In genomic region chr6:144215932-144216667, GRCh38 we compare ENCODE assay signal across 8 cellular contexts.
DNase-seq lines count a peak whose midpoint lies in the region; ATAC-seq and TF ChIP-seq lines count a peak whose summit lies in the region.

No MANE protein-coding gene starts in this region.

- H3K4me1 ChIP-seq in SK-N-SH (ENCODE audit: control insufficient read depth in 1 of 2, insufficient read depth in 2 of 2, low read depth in 1 of 2, low read length in 1 of 2) (peaks cover 0 to 12% of the 10 kb centered on the region in 2 experiments; a peak in 1 of 4 replicates), testis (peaks cover 11% of the 10 kb centered on the region)

- peaks cover 10% of the 10 kb centered on the region for H3F3A ChIP-seq in SK-N-SH (replicated peaks; ENCODE audit: insufficient read depth)

- H3K9me3 Mint-ChIP-seq in activated naive CD8-positive, alpha-beta T cell (ENCODE audit: low read depth), result no peaks in the 10 kb centered on the region

- 2% methylated on average over 16 of the region's 61 CpGs for WGBS in SK-N-SH (ENCODE audit: low lambda C conversion rate)
- WGBS in testis, 2 donors, result 0 to 1% methylated on average over 46 to 61 of the region's 61 CpGs

- H3K4me1 Mint-ChIP-seq in activated naive CD8-positive, alpha-beta T cell (ENCODE audit: low read depth), result peaks cover 39% of the 10 kb centered on the region

- no peak for TF ChIP-seq EP300 in SK-N-SH (IDR thresholded peaks at IDR 0.05; ENCODE audit: borderline replicate concordance in 1 of 2, low read depth in 1 of 2, low read length in 1 of 2)

- POLR2A ChIA-PET in SK-N-SH (lab: Yijun Ruan, JAX), result interaction anchor here (1.0 to 1.2 kb wide), 2 partner anchors 10 to 121 kb away, joined by 3 read pairs; partner anchors contain the start of gene SF3B5

- H3K36me3 ChIP-seq in SK-N-SH (replicated peaks in 1 of 2; ENCODE audit: control insufficient read depth in 1 of 2, insufficient read depth in 2 of 2, low read length in 1 of 2), result no peaks in the 10 kb centered on the region
- H3K36me3 ChIP-seq in testis (ENCODE audit: low read depth, missing control alignments), result no peaks in the 10 kb centered on the region

- peak overlapping the region; percentile 86 for H3K9ac ChIP-seq in SK-N-SH

- H2AFZ ChIP-seq in SK-N-SH (ENCODE audit: low read depth), result peak overlapping the region; percentile 94; the same call in 1 of the 2 replicates

- TF ChIP-seq CTCF in GM12865 (IDR thresholded peaks at IDR 0.05; ENCODE audit: insufficient read depth, low read depth, low read length, missing control alignments) (peak; percentile 73), SK-N-SH (IDR thresholded peaks at IDR 0.05) (peak; percentile 55), omental fat pad (IDR thresholded peaks at IDR 0.05) (peak in 1 of 3 donors; percentile 78), testis (IDR thresholded peaks at IDR 0.05) (peak; percentile 48 to 72 (median 63))

- no peaks in the 10 kb centered on the region for H3K36me3 Mint-ChIP-seq in activated naive CD8-positive, alpha-beta T cell

- no peaks in the 10 kb centered on the region for H4K20me1 ChIP-seq in SK-N-SH (ENCODE audit: insufficient read depth)

- H3K4me3 Mint-ChIP-seq in activated naive CD8-positive, alpha-beta T cell, result peak overlapping the region; percentile 94

- intact Hi-C loops in testis (cut with DNase I; ENCODE audit: low total_unique reads), result loop anchor here (5.0 kb wide), 1 partner anchor 261 kb away; no protein-coding TSS in a partner anchor

- no peak for TF ChIP-seq POLR2A in testis (IDR thresholded peaks at IDR 0.05)

- no peaks in the 10 kb centered on the region for H3K79me2 ChIP-seq in SK-N-SH (ENCODE audit: insufficient read depth)

- H3K9me2 ChIP-seq in SK-N-SH, result no peaks in the 10 kb centered on the region

- H3K27me3 ChIP-seq in SK-N-SH (ENCODE audit: insufficient read depth), result no peaks in the 10 kb centered on the region
- H3K27me3 ChIP-seq in testis, result no peaks in the 10 kb centered on the region

- no peaks in the 10 kb centered on the region for H3K27me3 Mint-ChIP-seq in activated naive CD8-positive, alpha-beta T cell

- H3K27ac Mint-ChIP-seq in activated naive CD8-positive, alpha-beta T cell, result peak overlapping the region; percentile 98

- CTCF ChIA-PET in SK-N-SH (lab: Yijun Ruan, JAX), result interaction anchor here (0.7 to 3.9 kb wide), 5 partner anchors 9 to 110 kb away, joined by 3 to 17 read pairs (median 3); no protein-coding TSS in a partner anchor

- H3K9me3 ChIP-seq in SK-N-SH (no peaks in the 10 kb centered on the region), testis (no peaks in the 10 kb centered on the region)

- H3K4me2 ChIP-seq in SK-N-SH, result peak overlapping the region; percentile 92

- DNase-seq in GM12865 (ENCODE audit: low read depth) (peak; percentile 97), NCI-H1092 (lab: John Stamatoyannopoulos, UW) (peak; percentile 78), SK-N-SH (peak; percentile 89), glomerular visceral epithelial cell (ENCODE audit: extremely low spot score) (peak; percentile 98), omental fat pad (ENCODE audit: low spot score) (peak; percentile 95), testis (peak; percentile 97)

- peak; percentile 88 for ATAC-seq in HG02623 (IDR thresholded peaks at IDR 0.05; ENCODE audit: unreplicated experiment)
- ATAC-seq in omental fat pad (ENCODE audit: low FRiP score), result peak; percentile 93

- TF ChIP-seq RAD21 in SK-N-SH (IDR thresholded peaks at IDR 0.05; ENCODE audit: low read length), result peak; percentile 45; the same call in 1 of the 2 replicates

- H3K4me3 ChIP-seq in GM12865 (ENCODE audit: low read depth, low read length) (peak overlapping the region; percentile 86), SK-N-SH (ENCODE audit: low read depth in 2 of 2, low read length in 1 of 2) (peak overlapping the region; percentile 71 to 74), testis (peak overlapping the region; percentile 79 to 89)

- H3K27ac ChIP-seq in SK-N-SH (ENCODE audit: low read depth in 2 of 2, low read length in 1 of 2), result peak overlapping the region; percentile 86
- peak overlapping the region; percentile 98 to 99 for H3K27ac ChIP-seq in testis

TF ChIP-seq in SK-N-SH, 30 proteins besides CTCF, POLR2A, EP300 and RAD21 (continues in another document):
- TF ChIP-seq RFX5 (IDR thresholded peaks at IDR 0.05; ENCODE audit: low read length), result no peak
- TF ChIP-seq SMC3 (IDR thresholded peaks at IDR 0.05; ENCODE audit: low read depth, low read length), result peak; percentile 27; the same call in 1 of the 2 replicates
- TF ChIP-seq, protein P1, sequence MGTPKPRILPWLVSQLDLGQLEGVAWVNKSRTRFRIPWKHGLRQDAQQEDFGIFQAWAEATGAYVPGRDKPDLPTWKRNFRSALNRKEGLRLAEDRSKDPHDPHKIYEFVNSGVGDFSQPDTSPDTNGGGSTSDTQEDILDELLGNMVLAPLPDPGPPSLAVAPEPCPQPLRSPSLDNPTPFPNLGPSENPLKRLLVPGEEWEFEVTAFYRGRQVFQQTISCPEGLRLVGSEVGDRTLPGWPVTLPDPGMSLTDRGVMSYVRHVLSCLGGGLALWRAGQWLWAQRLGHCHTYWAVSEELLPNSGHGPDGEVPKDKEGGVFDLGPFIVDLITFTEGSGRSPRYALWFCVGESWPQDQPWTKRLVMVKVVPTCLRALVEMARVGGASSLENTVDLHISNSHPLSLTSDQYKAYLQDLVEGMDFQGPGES (IDR thresholded peaks at IDR 0.05; ENCODE audit: low read depth, low read length), result 0 out of 2 replicates have a peak, but pooled peaks have one; percentile 4
- TF ChIP-seq TEAD4 (IDR thresholded peaks at IDR 0.05; ENCODE audit: borderline replicate concordance, insufficient read depth), result peak; percentile 93
- TF ChIP-seq FOSL2 (IDR thresholded peaks at IDR 0.05; ENCODE audit: borderline replicate concordance, low read depth), result peak; percentile 55; the same call in 1 of the 2 replicates
- no peak for TF ChIP-seq RXRA (IDR thresholded peaks at IDR 0.05; ENCODE audit: borderline replicate concordance, low read depth)
- no peak for TF ChIP-seq NFIC (IDR thresholded peaks at IDR 0.05; ENCODE audit: borderline replicate concordance)
- TF ChIP-seq NRF1 (IDR thresholded peaks at IDR 0.05; ENCODE audit: low read depth, low read length), result peak; percentile 61
- TF ChIP-seq EZH2phosphoT487 (IDR thresholded peaks at IDR 0.05; ENCODE audit: borderline replicate concordance, low read depth), result no peak
- TF ChIP-seq, protein P2, sequence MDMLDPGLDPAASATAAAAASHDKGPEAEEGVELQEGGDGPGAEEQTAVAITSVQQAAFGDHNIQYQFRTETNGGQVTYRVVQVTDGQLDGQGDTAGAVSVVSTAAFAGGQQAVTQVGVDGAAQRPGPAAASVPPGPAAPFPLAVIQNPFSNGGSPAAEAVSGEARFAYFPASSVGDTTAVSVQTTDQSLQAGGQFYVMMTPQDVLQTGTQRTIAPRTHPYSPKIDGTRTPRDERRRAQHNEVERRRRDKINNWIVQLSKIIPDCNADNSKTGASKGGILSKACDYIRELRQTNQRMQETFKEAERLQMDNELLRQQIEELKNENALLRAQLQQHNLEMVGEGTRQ (IDR thresholded peaks at IDR 0.05; ENCODE audit: borderline replicate concordance, low read depth, low read length), result no peak
- no peak for TF ChIP-seq MEF2A (IDR thresholded peaks at IDR 0.05; ENCODE audit: borderline replicate concordance, low read depth)
- TF ChIP-seq ELF1 (IDR thresholded peaks at IDR 0.05), result no peak
- 0 out of 2 replicates have a peak, but pooled peaks have one; percentile 22 for TF ChIP-seq USF1 (IDR thresholded peaks at IDR 0.05; ENCODE audit: borderline replicate concordance, low read depth)
- TF ChIP-seq GATA2 (CRISPR knock-in tag; IDR thresholded peaks at IDR 0.05), result no peak; the same call in 1 of the 2 replicates
- no peak for TF ChIP-seq YY1 (IDR thresholded peaks at IDR 0.05; ENCODE audit: low read depth)
- no peak for TF ChIP-seq POLR2AphosphoS5 (IDR thresholded peaks at IDR 0.05; ENCODE audit: low read depth, low read length)
- no peak for TF ChIP-seq GABPA (IDR thresholded peaks at IDR 0.05; ENCODE audit: low read depth)
- no peak for TF ChIP-seq TCF12 (IDR thresholded peaks at IDR 0.05)
- TF ChIP-seq CHD2 (IDR thresholded peaks at IDR 0.05; ENCODE audit: low read length, partially characterized antibody), result peak; percentile 73
- peak; percentile 80 for TF ChIP-seq MAX (IDR thresholded peaks at IDR 0.05; ENCODE audit: low read depth)
- TF ChIP-seq SIN3A (IDR thresholded peaks at IDR 0.05; ENCODE audit: borderline replicate concordance, low read depth, low read length), result peak; percentile 66; the same call in 1 of the 2 replicates

Comparison
In these comparisons a context has a peak if more than half of its experiments do, and no peak if none do; other contexts are left out.
1. Peak in every context shown above with its lines: DNase-seq, ATAC-seq, H3K4me3 ChIP-seq and H3K27ac ChIP-seq.